ENCODE assay signal across 8 cellular contexts in the genomic region with DNA sequence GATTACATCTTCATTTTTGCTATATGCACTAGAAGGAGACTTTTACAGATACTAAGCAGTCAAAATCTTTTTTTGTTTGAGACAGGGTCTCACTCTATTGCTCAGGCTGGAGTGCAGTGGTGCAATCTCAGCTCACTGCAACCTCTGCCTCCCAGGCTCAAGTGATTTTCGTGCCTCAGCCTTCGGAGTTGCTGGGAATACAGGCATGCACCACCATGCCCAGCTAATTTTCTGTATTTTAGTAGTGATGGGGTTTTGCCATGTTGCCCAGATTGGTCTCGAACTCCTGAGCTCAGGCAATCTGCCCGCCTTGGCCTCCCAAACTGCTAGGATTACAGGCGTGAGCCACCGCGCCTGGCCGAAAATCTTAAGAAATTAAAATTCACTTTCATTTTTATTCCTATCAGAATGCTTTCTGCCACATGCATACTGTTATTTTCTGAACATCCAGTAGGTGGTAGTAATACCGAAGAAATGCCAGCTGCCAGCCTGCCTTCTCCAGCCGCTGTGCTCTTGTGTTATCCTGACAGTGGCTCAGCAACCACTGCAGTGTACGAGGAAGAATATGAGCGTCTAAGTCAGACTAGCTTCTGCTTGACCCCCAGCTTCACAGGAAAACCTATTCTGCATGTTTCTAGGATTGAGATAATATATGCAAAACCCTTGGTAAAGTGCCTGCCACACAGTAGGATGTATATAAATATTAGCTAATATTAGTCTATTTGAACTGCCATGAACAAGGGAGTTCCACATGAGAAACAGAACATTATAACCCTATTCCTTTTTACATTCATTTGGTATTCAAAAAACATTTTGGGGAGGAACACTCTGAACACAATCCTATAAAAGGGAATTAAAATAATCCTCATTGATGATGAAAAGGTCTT. TPM values are rescaled to one million over a fixed set of nuclear protein-coding genes. Genes with fewer than 3 reads are reported as not detected.
DNase-seq lines count a peak whose midpoint lies in the region; ATAC-seq and TF ChIP-seq lines count a peak whose summit lies in the region.

No MANE protein-coding gene starts in this region.

- ATAC-seq in GM18505 (IDR thresholded peaks at IDR 0.05; ENCODE audit: unreplicated experiment) (peak; percentile 68), HG03039 (IDR thresholded peaks at IDR 0.05; ENCODE audit: unreplicated experiment) (peak; percentile 46), left lobe of liver (peak; percentile 98)

- peak; percentile 42 for DNase-seq in AG04450 (ENCODE audit: low read depth, low spot score)
- DNase-seq in NCI-H2196 treated with DMSO at 0.1 percent for 48 hours (lab: John Stamatoyannopoulos, UW; ENCODE audit: unreplicated experiment): peak; percentile 58
- peak; percentile 51 for DNase-seq in WERI-Rb-1
- DNase-seq in cerebellum (ENCODE audit: low spot score): peak; percentile 42
- peak; percentile 66 for DNase-seq in left lobe of liver (ENCODE audit: low spot score)
- DNase-seq in stimulated activated CD4-positive, alpha-beta T cell treated with anti-CD3 and anti-CD28 coated beads, Interleukin-2, amount 100 ng/mL, for 4 hours (ENCODE audit: low read depth): peak; percentile 26

- H3K36me3 ChIP-seq in WERI-Rb-1: no peaks in the 10 kb centered on the region

- CTCF ChIA-PET in AG04450 (lab: Charles Lee): interaction anchor here (0.5 to 2.7 kb wide), 23 partner anchors 10 to 626 kb away, joined by 3 to 35 read pairs (median 5); a partner anchor contains a TSS

- TF ChIP-seq CTCF in AG04450 (IDR thresholded peaks at IDR 0.05; ENCODE audit: low read depth, low read length) (peak; percentile 72), WERI-Rb-1 (IDR thresholded peaks at IDR 0.05; ENCODE audit: low read depth, low read length) (peak; percentile 57)

- H3K9me3 ChIP-seq in AG04450 (ENCODE audit: control insufficient read depth, insufficient read depth, low read length): no peaks in the 10 kb centered on the region
- no peaks in the 10 kb centered on the region for H3K9me3 ChIP-seq in WERI-Rb-1 (ENCODE audit: severe bottlenecking)

- H3K27ac ChIP-seq in AG04450 (ENCODE audit: low read depth, low read length) (no peak overlapping the region), WERI-Rb-1 (no peak overlapping the region)

- H3K27me3 ChIP-seq in AG04450 (ENCODE audit: control insufficient read depth, insufficient read depth, low read length) (no peaks in the 10 kb centered on the region), WERI-Rb-1 (ENCODE audit: insufficient read depth, low read depth, severe bottlenecking) (no peaks in the 10 kb centered on the region)

- TF ChIP-seq POLR2A in GM18505 (IDR thresholded peaks at IDR 0.05; ENCODE audit: borderline replicate concordance, extremely low read depth, insufficient read depth, insufficient read length): no peak

- POLR2A ChIA-PET in AG04450 (lab: Yijun Ruan, JAX): no interaction called here

- H3K4me3 ChIP-seq in AG04450 (ENCODE audit: low read depth, low read length): no peak overlapping the region
- no peak overlapping the region for H3K4me3 ChIP-seq in WERI-Rb-1 (ENCODE audit: low read depth, low read length)

RNA-seq across cellular contexts. Expression of a gene that starts 54.2 kb away (rescaled TPM):
- polyA plus RNA-seq in AG04450 (2011; rRNA removed): 18.5 and 28.2 TPM in 2 replicates
- 5.0 and 10.6 TPM in 2 replicates for polyA minus RNA-seq in AG04450 (2011; rRNA and poly(A)+ RNA removed)
- total RNA-seq in cerebellum: 24.3 TPM
- total RNA-seq in left lobe of liver: 5.8 TPM

Comparison
In these comparisons a context has a peak if more than half of its experiments do, and no peak if none do; other contexts are left out.
1. ATAC-seq: peak in every context shown above with its lines; median percentile 98 in left lobe of liver; 68 in GM18505; 46 in HG03039.